ENCODE assay signal across 21 cellular contexts in genomic region chr1:208270679-208271111, GRCh38. TPM values are rescaled to one million over a fixed set of nuclear protein-coding genes. Genes with fewer than 3 reads are reported as not detected.
DNase-seq lines count a peak whose midpoint lies in the region; ATAC-seq and TF ChIP-seq lines count a peak whose summit lies in the region.
"Had no signal": no experiment of that assay in that cellular context is flagged by ENCODE, and none has a peak within 500 bp of the region (broad histone marks: within the 10 kb centered on the region; RNA-seq: fewer than 3 reads in every experiment).

No MANE protein-coding gene starts in this region.

- no peak for ATAC-seq in right cardiac atrium
- ATAC-seq: effector memory CD8-positive, alpha-beta T cell; psoas muscle; stimulated activated naive CD8-positive, alpha-beta T cell treated with anti-CD3 and anti-CD28 coated beads, Interleukin-15, amount 100 ng/mL, for 72 hours had no signal

- DNase-seq in COR-L47 (lab: John Stamatoyannopoulos, UW) (peak; percentile 17), NCI-H526 (lab: John Stamatoyannopoulos, UW) (peak; percentile 58 to 72), endodermal cell (peak; percentile 83), posterior cingulate gyrus (no peak), right cardiac atrium (no peak)
- no peak for DNase-seq in stimulated activated CD4-positive, alpha-beta T cell treated with anti-CD3 and anti-CD28 coated beads, Interleukin-4, amount 100 ng/mL, for 1 hour
- DNase-seq in activated CD4-positive, alpha-beta T cell treated with anti-CD3 and anti-CD28 coated beads, Interleukin-2, amount 50 U/mL, for 1 hour = no peak
- DNase-seq: activated CD4-positive, alpha-beta T cell treated with anti-CD3 and anti-CD28 coated beads, Interleukin-2, amount 50 U/mL, for 48 hours; activated naive CD8-positive, alpha-beta T cell treated with anti-CD3 and anti-CD28 coated beads, Interleukin-2, amount 10 ng/mL, durations not matched to agents 7 days and 5 days; activated T-cell treated with anti-CD3 and anti-CD28 coated beads, Interleukin-2, amount 50 U/mL, for 48 hours; CD8-positive, alpha-beta memory T cell; central memory CD4-positive, alpha-beta T cell; effector memory CD8-positive, alpha-beta T cell; GF-D8; naive B cell; NCI-H1417 treated with DMSO at 0.1 percent for 48 hours; OCI-M1; psoas muscle; stimulated activated naive CD8-positive, alpha-beta T cell treated with anti-CD3 and anti-CD28 coated beads, Interleukin-15, amount 100 ng/mL, for 72 hours had no signal

- H3K9me3 ChIP-seq in HUES64 (ENCODE audit: insufficient read depth, low read depth, low read length) (no peaks in the 10 kb centered on the region), endodermal cell (ENCODE audit: control insufficient read depth, low read length) (no peaks in the 10 kb centered on the region), right cardiac atrium (ENCODE audit: control insufficient read depth, low read length) (no peaks in the 10 kb centered on the region)
- H3K9me3 ChIP-seq: psoas muscle had no signal

- H3K27me3 Mint-ChIP-seq in endodermal cell (ENCODE audit: insufficient read depth) = peaks cover 4% of the 10 kb centered on the region

- no peaks in the 10 kb centered on the region for H3K36me3 Mint-ChIP-seq in endodermal cell (ENCODE audit: low read depth)
- H3K36me3 Mint-ChIP-seq: activated naive CD8-positive, alpha-beta T cell treated with anti-CD3 and anti-CD28 coated beads, Interleukin-2, amount 10 ng/mL, durations not matched to agents 7 days and 5 days; CD8-positive, alpha-beta memory T cell; naive B cell had no signal

- 0 out of 2 replicates have a peak, but pooled peaks cover 4% of the 10 kb centered on the region for H3K27me3 ChIP-seq in HUES64 (ENCODE audit: insufficient read depth, low read length)
- H3K27me3 ChIP-seq in endodermal cell (ENCODE audit: control insufficient read depth, insufficient read depth, low read length, poor library complexity, severe bottlenecking) = no peaks in the 10 kb centered on the region
- H3K27me3 ChIP-seq in right cardiac atrium (ENCODE audit: control insufficient read depth, insufficient read depth) = no peaks in the 10 kb centered on the region

- H3K4me3 ChIP-seq in HUES64 (ENCODE audit: low read length) (no peak overlapping the region), endodermal cell (ENCODE audit: low read length) (no peak overlapping the region), right cardiac atrium (ENCODE audit: low read length) (no peak overlapping the region)
- H3K4me3 ChIP-seq: psoas muscle, SK-N-MC had no signal

- H3K9ac ChIP-seq in HUES64 (ENCODE audit: low read depth, low read length) = no peak overlapping the region
- H3K9ac ChIP-seq in endodermal cell (ENCODE audit: extremely low read depth, low read length, poor library complexity, severe bottlenecking) = peak overlapping the region; percentile 50

- WGBS in HUES64 = 43% methylated on average over 2 of the region's 2 CpGs
- 40 to 50% methylated on average over 2 of the region's 2 CpGs for WGBS in endodermal cell (ENCODE audit: insufficient coverage in 1 of 2, insufficient read length in 1 of 2), 2 experiments
- WGBS in right cardiac atrium = 66% methylated on average over 2 of the region's 2 CpGs

- peaks cover 27% of the 10 kb centered on the region; the same call in 1 of the 2 replicates for H3K4me1 ChIP-seq in HUES64 (ENCODE audit: insufficient read depth, low read length)
- H3K4me1 ChIP-seq in endodermal cell (ENCODE audit: control insufficient read depth, insufficient read depth, low read length) = peaks cover 42% of the 10 kb centered on the region
- peaks cover 3% of the 10 kb centered on the region for H3K4me1 ChIP-seq in right cardiac atrium (ENCODE audit: control insufficient read depth, insufficient read depth, low read length)

- H3K27ac Mint-ChIP-seq in endodermal cell = peak overlapping the region; percentile 96
- H3K27ac Mint-ChIP-seq: activated naive CD8-positive, alpha-beta T cell treated with anti-CD3 and anti-CD28 coated beads, Interleukin-2, amount 10 ng/mL, durations not matched to agents 7 days and 5 days; CD8-positive, alpha-beta memory T cell; effector memory CD8-positive, alpha-beta T cell; naive B cell had no signal

- H3K4me1 Mint-ChIP-seq in endodermal cell = peaks cover 51% of the 10 kb centered on the region
- H3K4me1 Mint-ChIP-seq: activated naive CD8-positive, alpha-beta T cell treated with anti-CD3 and anti-CD28 coated beads, Interleukin-2, amount 10 ng/mL, durations not matched to agents 7 days and 5 days; CD8-positive, alpha-beta memory T cell; naive B cell; stimulated activated naive CD8-positive, alpha-beta T cell treated with anti-CD3 and anti-CD28 coated beads, Interleukin-15, amount 100 ng/mL, for 72 hours had no signal

- no peaks in the 10 kb centered on the region for H3K9me3 Mint-ChIP-seq in endodermal cell
- H3K9me3 Mint-ChIP-seq: activated naive CD8-positive, alpha-beta T cell treated with anti-CD3 and anti-CD28 coated beads, Interleukin-2, amount 10 ng/mL, durations not matched to agents 7 days and 5 days; CD8-positive, alpha-beta memory T cell; effector memory CD8-positive, alpha-beta T cell; naive B cell; stimulated activated naive CD8-positive, alpha-beta T cell treated with anti-CD3 and anti-CD28 coated beads, Interleukin-15, amount 100 ng/mL, for 72 hours had no signal

- H3K27ac ChIP-seq in HUES64 (ENCODE audit: low read depth, low read length) (peak overlapping the region; percentile 56), endodermal cell (ENCODE audit: low read depth, low read length) (peak overlapping the region; percentile 13), right cardiac atrium (ENCODE audit: low read length) (no peak overlapping the region)
- H3K27ac ChIP-seq: psoas muscle, SK-N-MC had no signal

- H3K4me3 Mint-ChIP-seq in endodermal cell = peak overlapping the region; percentile 4
- H3K4me3 Mint-ChIP-seq: activated naive CD8-positive, alpha-beta T cell treated with anti-CD3 and anti-CD28 coated beads, Interleukin-2, amount 10 ng/mL, durations not matched to agents 7 days and 5 days; CD8-positive, alpha-beta memory T cell; effector memory CD8-positive, alpha-beta T cell; naive B cell; stimulated activated naive CD8-positive, alpha-beta T cell treated with anti-CD3 and anti-CD28 coated beads, Interleukin-15, amount 100 ng/mL, for 72 hours had no signal

- H3K36me3 ChIP-seq in HUES64 (ENCODE audit: insufficient read depth, low read length) = no peaks in the 10 kb centered on the region
- H3K36me3 ChIP-seq in endodermal cell (ENCODE audit: control insufficient read depth, insufficient read depth, low read length) = no peaks in the 10 kb centered on the region

- intact Hi-C loops in posterior cingulate gyrus (cut with DNase I) (no loop called here), right cardiac atrium (cut with DNase I) (no loop called here)

- TF ChIP-seq CTCF in endodermal cell (conservative IDR thresholded peaks at IDR 0.05) = no peak

RNA-seq across cellular contexts. Expression of gene PLXNA2, which starts 26.5 kb away (rescaled TPM):
- 3.7 TPM for polyA plus RNA-seq in HUES64 (2013, experiment 1 of 2)
- 4.1 TPM for polyA plus RNA-seq in HUES64 (2013, experiment 2 of 2)
- 10 to 100 TPM; 61.2 to 86.1 TPM for total RNA-seq in endodermal cell
- 22.9 TPM for polyA plus RNA-seq in endodermal cell (2013, experiment 1 of 2)
- 24.4 TPM for polyA plus RNA-seq in endodermal cell (2013, experiment 2 of 2)
- 10 to 100 TPM; 16.2 to 26.6 (median 16.8) TPM for total RNA-seq in right cardiac atrium
- 7.3 TPM for polyA plus RNA-seq in right cardiac atrium

Comparison
In these comparisons a context has a peak if more than half of its experiments do, and no peak if none do; other contexts are left out.
1. DNase-seq: peak in COR-L47 (single experiment), NCI-H526 (2 of 2) and endodermal cell (single experiment); none in stimulated activated CD4-positive, alpha-beta T cell treated with anti-CD3 and anti-CD28 coated beads, Interleukin-4, amount 100 ng/mL, for 1 hour (single experiment), posterior cingulate gyrus (0 of 10), activated CD4-positive, alpha-beta T cell treated with anti-CD3 and anti-CD28 coated beads, Interleukin-2, amount 50 U/mL, for 1 hour (single experiment) and right cardiac atrium (0 of 3).